In genomic region chr5:79505138-79505537, GRCh38 we compare ENCODE assay signal across 21 cellular contexts.
"Had no signal": no experiment of that assay in that cellular context is flagged by ENCODE, and none has a peak within 500 bp of the region (broad histone marks: within the 10 kb centered on the region; RNA-seq: fewer than 3 reads in every experiment).

No MANE protein-coding gene starts in this region.

- H3K4me1 ChIP-seq: spleen had no signal

- H3K27ac ChIP-seq: gastrocnemius medialis, spleen, suprapubic skin, tibial artery had no signal

- H3K36me3 ChIP-seq: gastrocnemius medialis, spleen, suprapubic skin, tibial artery had no signal

- H3K4me3 Mint-ChIP-seq: activated CD4-positive, alpha-beta memory T cell treated with anti-CD3 and anti-CD28 coated beads for 36 hours; activated CD4-positive, alpha-beta T cell treated with anti-CD3 and anti-CD28 coated beads, Interleukin-2, amount 10 ng/mL, durations not matched to agents 24 days and 14 days; activated T-cell treated with anti-CD3 and anti-CD28 coated beads, Interleukin-2, amount 50 U/mL, for 4 hours; activated T-helper 17 cell treated with anti-CD3 and anti-CD28 coated beads, Interleukin-2, amount 50 U/mL, for 72 hours; central memory CD8-positive, alpha-beta T cell; dendritic cell treated with granulocyte-macrophage colony-stimulating factor and Interleukin-4, amounts not matched to agents 40 ng/mL and 50 ng/mL, for 4 days; nephron had no signal

- DNase-seq: activated CD4-positive, alpha-beta memory T cell treated with anti-CD3 and anti-CD28 coated beads for 36 hours; activated CD4-positive, alpha-beta T cell treated with anti-CD3 and anti-CD28 coated beads, Interleukin-2, amount 10 ng/mL, durations not matched to agents 24 days and 14 days; activated CD4-positive, CD25-positive, alpha-beta regulatory T cell treated with anti-CD3 and anti-CD28 coated beads, Interleukin-2, amount 50 U/mL, for 72 hours; activated T-cell treated with anti-CD3 and anti-CD28 coated beads, Interleukin-2, amount 50 U/mL, for 4 hours; effector CD4-positive, alpha-beta T cell; gastrocnemius medialis; glutamatergic neuron; left cardiac atrium; left ventricle myocardium superior; posterior cingulate gyrus; right cardiac atrium; spleen; stimulated activated naive CD4-positive, alpha-beta T cell; T1000; tibial artery had no signal

- H3K27me3 Mint-ChIP-seq: central memory CD8-positive, alpha-beta T cell had no signal

- H3K36me3 Mint-ChIP-seq: activated CD4-positive, alpha-beta memory T cell treated with anti-CD3 and anti-CD28 coated beads for 36 hours had no signal

- H3K9me3 Mint-ChIP-seq: activated CD4-positive, alpha-beta memory T cell treated with anti-CD3 and anti-CD28 coated beads for 36 hours; activated CD4-positive, alpha-beta T cell treated with anti-CD3 and anti-CD28 coated beads, Interleukin-2, amount 10 ng/mL, durations not matched to agents 24 days and 14 days; activated naive CD4-positive, alpha-beta T cell treated with anti-CD3 and anti-CD28 coated beads, Interleukin-2, amount 50 U/mL, for 72 hours; activated T-cell treated with anti-CD3 and anti-CD28 coated beads, Interleukin-2, amount 50 U/mL, for 4 hours; activated T-helper 17 cell treated with anti-CD3 and anti-CD28 coated beads, Interleukin-2, amount 50 U/mL, for 72 hours; central memory CD8-positive, alpha-beta T cell; dendritic cell treated with granulocyte-macrophage colony-stimulating factor and Interleukin-4, amounts not matched to agents 40 ng/mL and 50 ng/mL, for 4 days; nephron had no signal

- H3K4me3 ChIP-seq: gastrocnemius medialis, spleen, suprapubic skin, tibial artery had no signal

- H3K4me1 Mint-ChIP-seq: activated T-helper 17 cell treated with anti-CD3 and anti-CD28 coated beads, Interleukin-2, amount 50 U/mL, for 72 hours had no signal

- H3K27me3 ChIP-seq: gastrocnemius medialis, suprapubic skin, tibial artery had no signal

- H3K9me3 ChIP-seq: gastrocnemius medialis, spleen, suprapubic skin, tibial artery had no signal

- H3K27ac Mint-ChIP-seq: activated CD4-positive, alpha-beta memory T cell treated with anti-CD3 and anti-CD28 coated beads for 36 hours; activated CD4-positive, alpha-beta T cell treated with anti-CD3 and anti-CD28 coated beads, Interleukin-2, amount 10 ng/mL, durations not matched to agents 24 days and 14 days; activated naive CD4-positive, alpha-beta T cell treated with anti-CD3 and anti-CD28 coated beads, Interleukin-2, amount 50 U/mL, for 72 hours; activated T-helper 17 cell treated with anti-CD3 and anti-CD28 coated beads, Interleukin-2, amount 50 U/mL, for 72 hours; dendritic cell treated with granulocyte-macrophage colony-stimulating factor and Interleukin-4, amounts not matched to agents 40 ng/mL and 50 ng/mL, for 4 days; nephron had no signal
